Comparison of ENCODE assay signal across 18 cellular contexts in genomic region chr11:17171916-17172315, GRCh38. TPM values are rescaled to one million over a fixed set of nuclear protein-coding genes. Genes with fewer than 3 reads are reported as not detected.
DNase-seq lines count a peak whose midpoint lies in the region; ATAC-seq and TF ChIP-seq lines count a peak whose summit lies in the region.
"Had no signal": no experiment of that assay in that cellular context is flagged by ENCODE, and none has a peak within 500 bp of the region (broad histone marks: within the 10 kb centered on the region; RNA-seq: fewer than 3 reads in every experiment).

No MANE protein-coding gene starts in this region.

- no peak for TF ChIP-seq CTCF in WTC11 (IDR thresholded peaks at IDR 0.05)
- TF ChIP-seq CTCF in upper lobe of right lung (IDR thresholded peaks at IDR 0.05), result no peak
- no peak for TF ChIP-seq CTCF in colonic mucosa (IDR thresholded peaks at IDR 0.05)

- H3K79me2 ChIP-seq in GM23248 (ENCODE audit: insufficient read depth), result peaks cover 76% of the 10 kb centered on the region
- no peaks in the 10 kb centered on the region for H3K79me2 ChIP-seq in trophoblast cell (ENCODE audit: control insufficient read depth, insufficient read depth, low read length, poor library complexity)

- H3K27ac ChIP-seq in GM23248 (peak overlapping the region; percentile 42), trophoblast cell (ENCODE audit: low read depth, low read length) (no peak overlapping the region), upper lobe of right lung (no peak overlapping the region), colonic mucosa (no peak overlapping the region)
- H3K27ac ChIP-seq: esophagus squamous epithelium, psoas muscle, suprapubic skin had no signal

- peak overlapping the region; percentile 55 for H3K4ac ChIP-seq in trophoblast cell (ENCODE audit: low read depth, low read length)

- H3K14ac ChIP-seq in trophoblast cell (ENCODE audit: low read length), result no peak overlapping the region

- H3K4me1 Mint-ChIP-seq in WTC11, result peaks cover 22% of the 10 kb centered on the region

- H3K4me2 ChIP-seq in GM23248 (ENCODE audit: unreplicated experiment) (peak overlapping the region; percentile 33), trophoblast cell (ENCODE audit: low read length) (no peak overlapping the region)

- in situ Hi-C loops in GM23248 (cut with MboI), result no loop called here

- H4K91ac ChIP-seq in trophoblast cell (ENCODE audit: low read depth, low read length), result no peak overlapping the region

- H3K18ac ChIP-seq in trophoblast cell (ENCODE audit: low read length), result no peak overlapping the region

- no peaks in the 10 kb centered on the region for H3K9me2 ChIP-seq in GM23248 (ENCODE audit: insufficient read depth)

- 91 to 92% methylated on average over 1 of the region's 1 CpG for WGBS in GM23248 (ENCODE audit: low coverage in 1 of 2, low lambda C conversion rate in 2 of 2, missing lambda C conversion rate in 2 of 2), 2 experiments
- WGBS in trophoblast cell (ENCODE audit: extremely low coverage, insufficient coverage, insufficient read length), result no CpG with 5 or more reads among the region's 1 CpG

- no peaks in the 10 kb centered on the region for H3K79me1 ChIP-seq in trophoblast cell (ENCODE audit: low read length)

- CTCF ChIA-PET in WTC11 (lab: Charles Lee), result no interaction called here

- H3K27me3 Mint-ChIP-seq in WTC11 (ENCODE audit: low read depth), result no peaks in the 10 kb centered on the region
- H3K27me3 Mint-ChIP-seq: natural killer cell treated with Interleukin-12 subunit alpha and Interleukin-12 subunit beta and Interleukin-15 and Interleukin-18, amount 100 ng/mL, for 72 hours had no signal

- intact Hi-C loops in upper lobe of right lung (cut with DNase I) (no loop called here), colonic mucosa (cut with DNase I) (no loop called here)

- H3F3A ChIP-seq in GM23248 (ENCODE audit: insufficient read depth), result peaks cover 10% of the 10 kb centered on the region; the same call in 1 of the 2 replicates

- H3K9me3 ChIP-seq in GM23248 (ENCODE audit: low read depth) (no peaks in the 10 kb centered on the region), trophoblast cell (ENCODE audit: insufficient read depth, low read depth, low read length) (no peaks in the 10 kb centered on the region), upper lobe of right lung (no peaks in the 10 kb centered on the region), colonic mucosa (no peaks in the 10 kb centered on the region)
- H3K9me3 ChIP-seq: esophagus squamous epithelium, psoas muscle, suprapubic skin had no signal

- ATAC-seq in WTC11 (no peak), upper lobe of right lung (no peak)
- ATAC-seq: natural killer cell treated with Interleukin-12 subunit alpha and Interleukin-12 subunit beta and Interleukin-15 and Interleukin-18, amount 100 ng/mL, for 72 hours had no signal

- H3K9ac ChIP-seq in GM23248, result no peak overlapping the region
- H3K9ac ChIP-seq in trophoblast cell (ENCODE audit: low read length), result no peak overlapping the region
- H3K9ac ChIP-seq in colonic mucosa (ENCODE audit: low read depth in 2 of 2, low read length in 2 of 2), result no peak overlapping the region

- H4K20me1 ChIP-seq in GM23248 (ENCODE audit: insufficient read depth), result no peaks in the 10 kb centered on the region

- H3K36me3 ChIP-seq in GM23248 (ENCODE audit: low read depth), result no peaks in the 10 kb centered on the region
- peaks cover 0 to 9% of the 10 kb centered on the region in 2 experiments for H3K36me3 ChIP-seq in trophoblast cell (ENCODE audit: control insufficient read depth in 1 of 2, insufficient read depth in 2 of 2, low read length in 2 of 2)
- peaks cover 23% of the 10 kb centered on the region for H3K36me3 ChIP-seq in upper lobe of right lung
- H3K36me3 ChIP-seq in colonic mucosa, result no peaks in the 10 kb centered on the region

- H3K23ac ChIP-seq in trophoblast cell (ENCODE audit: low read length), result no peak overlapping the region

- peaks cover 25% of the 10 kb centered on the region for H3K36me3 Mint-ChIP-seq in WTC11

- H3K4me1 ChIP-seq in GM23248 (ENCODE audit: insufficient read depth) (peaks cover 19% of the 10 kb centered on the region), trophoblast cell (ENCODE audit: control insufficient read depth in 1 of 2, insufficient read depth in 2 of 2, low read length in 2 of 2) (peaks cover 0 to 2% of the 10 kb centered on the region in 2 experiments), upper lobe of right lung (peaks cover 25% of the 10 kb centered on the region), colonic mucosa (no peaks in the 10 kb centered on the region)
- H3K4me1 ChIP-seq: psoas muscle had no signal

- H3K4me3 ChIP-seq in GM23248, result peak overlapping the region; percentile 22; the same call in 1 of the 2 replicates
- H3K4me3 ChIP-seq in trophoblast cell (ENCODE audit: low read depth, low read length), result no peak overlapping the region
- H3K4me3 ChIP-seq in upper lobe of right lung, result no peak overlapping the region
- no peak overlapping the region for H3K4me3 ChIP-seq in colonic mucosa
- H3K4me3 ChIP-seq: esophagus squamous epithelium, psoas muscle, suprapubic skin had no signal

- no peak overlapping the region for H4K8ac ChIP-seq in trophoblast cell (ENCODE audit: low read depth, low read length)

- no peak overlapping the region for H2BK12ac ChIP-seq in trophoblast cell (ENCODE audit: low read length)

- no peak overlapping the region for H2AK5ac ChIP-seq in trophoblast cell (ENCODE audit: low read length)

- H4K12ac ChIP-seq in trophoblast cell (ENCODE audit: low read depth, low read length), result no peak overlapping the region

- H3K4me3 Mint-ChIP-seq in WTC11, result no peak overlapping the region
- H3K4me3 Mint-ChIP-seq: activated naive CD4-positive, alpha-beta T cell treated with anti-CD3 and anti-CD28 coated beads for 36 hours; natural killer cell treated with Interleukin-12 subunit alpha and Interleukin-12 subunit beta and Interleukin-15 and Interleukin-18, amount 100 ng/mL, for 72 hours had no signal

- DNase-seq in GM23248 (peak; percentile 31), WTC11 (ENCODE audit: low spot score) (no peak), fibroblast of peridontal ligament (ENCODE audit: extremely low read depth) (peak; percentile 6), trophoblast cell (peak in 1 of 2 donors; percentile 45), upper lobe of right lung (no peak), COLO829 (ENCODE audit: low spot score) (no peak), kidney tubule cell (ENCODE audit: low spot score) (no peak), colonic mucosa (no peak)
- DNase-seq: activated naive CD4-positive, alpha-beta T cell treated with anti-CD3 and anti-CD28 coated beads for 36 hours; C1 segment of cervical spinal cord; DMS 273 treated with DMSO at 0.1 percent for 48 hours; esophagus squamous epithelium; mammary epithelial cell; NCI-H2029; NCI-H446 treated with DMSO at 0.1 percent for 48 hours; psoas muscle had no signal

- no peaks in the 10 kb centered on the region for H3K9me3 Mint-ChIP-seq in WTC11
- H3K9me3 Mint-ChIP-seq: activated naive CD4-positive, alpha-beta T cell treated with anti-CD3 and anti-CD28 coated beads for 36 hours; natural killer cell treated with Interleukin-12 subunit alpha and Interleukin-12 subunit beta and Interleukin-15 and Interleukin-18, amount 100 ng/mL, for 72 hours had no signal

- H3K27ac Mint-ChIP-seq in WTC11, result peak overlapping the region; percentile 73
- H3K27ac Mint-ChIP-seq: activated naive CD4-positive, alpha-beta T cell treated with anti-CD3 and anti-CD28 coated beads for 36 hours had no signal

- no peak overlapping the region for H2BK120ac ChIP-seq in trophoblast cell (ENCODE audit: insufficient read depth, low read length, poor library complexity)

- H3K27me3 ChIP-seq in GM23248 (replicated peaks; ENCODE audit: insufficient read depth) (no peaks in the 10 kb centered on the region), trophoblast cell (ENCODE audit: insufficient read depth, low read length) (no peaks in the 10 kb centered on the region), upper lobe of right lung (no peaks in the 10 kb centered on the region), colonic mucosa (no peaks in the 10 kb centered on the region)
- H3K27me3 ChIP-seq: esophagus squamous epithelium, suprapubic skin had no signal

- POLR2A ChIA-PET in WTC11 (lab: Charles Lee), result interaction anchor here (1.5 kb wide), 1 partner anchor 94 kb away, joined by 3 read pairs; no protein-coding TSS in a partner anchor

- no peak overlapping the region for H2AFZ ChIP-seq in GM23248
- H2AFZ ChIP-seq in trophoblast cell (ENCODE audit: insufficient read depth, low read length, poor library complexity), result no peak overlapping the region

- no peak overlapping the region for H2BK5ac ChIP-seq in trophoblast cell (ENCODE audit: low read depth, low read length, poor library complexity)

TF ChIP-seq in WTC11, 78 proteins besides CTCF, POLR2A, EP300 and RAD21:
- TF ChIP-seq SMAD3 (CRISPR knock-in tag; IDR thresholded peaks at IDR 0.05; ENCODE audit: borderline replicate concordance) (no peak), ELF4 (CRISPR knock-in tag; IDR thresholded peaks at IDR 0.05; ENCODE audit: low read depth) (no peak), OVOL2 (CRISPR knock-in tag; IDR thresholded peaks at IDR 0.05; ENCODE audit: borderline replicate concordance) (no peak), FOXP1 (CRISPR knock-in tag; IDR thresholded peaks at IDR 0.05; ENCODE audit: borderline replicate concordance) (no peak), RELA (CRISPR knock-in tag; IDR thresholded peaks at IDR 0.05; ENCODE audit: borderline replicate concordance) (no peak), TEAD4 (CRISPR knock-in tag; IDR thresholded peaks at IDR 0.05) (no peak), SOX15 (CRISPR knock-in tag; IDR thresholded peaks at IDR 0.05) (no peak)

RNA-seq across cellular contexts. Expression of gene PIK3C2A, which starts 35.9 kb away (rescaled TPM):
- total RNA-seq in GM23248 (2014; rRNA removed; shearing (Covaris generic)), result 25.7 and 31.8 TPM in 2 replicates
- polyA plus RNA-seq in GM23248 (2016; fragmentation: Nextera tagmentation; extraction: Ambion mirVana), result 14.2 and 14.5 TPM in 2 replicates
- total RNA-seq in WTC11 (2021) (90.1 to 105 TPM (median 97.2 TPM) in 3 replicates), upper lobe of right lung (96.8 TPM), colonic mucosa (10 to 100 TPM; 41.3 to 68.9 TPM)
- 145 and 149 TPM in 2 replicates for polyA plus RNA-seq in trophoblast cell (2013)

Comparison
In these comparisons a context has a peak if more than half of its experiments do, and no peak if none do; other contexts are left out.
1. DNase-seq: peak in GM23248 (single experiment) and fibroblast of peridontal ligament (single experiment); none in WTC11 (single experiment), upper lobe of right lung (single experiment), COLO829 (single experiment), kidney tubule cell (single experiment) and colonic mucosa (single experiment).